ENCODE assay signal across 13 cellular contexts in the genomic region with DNA sequence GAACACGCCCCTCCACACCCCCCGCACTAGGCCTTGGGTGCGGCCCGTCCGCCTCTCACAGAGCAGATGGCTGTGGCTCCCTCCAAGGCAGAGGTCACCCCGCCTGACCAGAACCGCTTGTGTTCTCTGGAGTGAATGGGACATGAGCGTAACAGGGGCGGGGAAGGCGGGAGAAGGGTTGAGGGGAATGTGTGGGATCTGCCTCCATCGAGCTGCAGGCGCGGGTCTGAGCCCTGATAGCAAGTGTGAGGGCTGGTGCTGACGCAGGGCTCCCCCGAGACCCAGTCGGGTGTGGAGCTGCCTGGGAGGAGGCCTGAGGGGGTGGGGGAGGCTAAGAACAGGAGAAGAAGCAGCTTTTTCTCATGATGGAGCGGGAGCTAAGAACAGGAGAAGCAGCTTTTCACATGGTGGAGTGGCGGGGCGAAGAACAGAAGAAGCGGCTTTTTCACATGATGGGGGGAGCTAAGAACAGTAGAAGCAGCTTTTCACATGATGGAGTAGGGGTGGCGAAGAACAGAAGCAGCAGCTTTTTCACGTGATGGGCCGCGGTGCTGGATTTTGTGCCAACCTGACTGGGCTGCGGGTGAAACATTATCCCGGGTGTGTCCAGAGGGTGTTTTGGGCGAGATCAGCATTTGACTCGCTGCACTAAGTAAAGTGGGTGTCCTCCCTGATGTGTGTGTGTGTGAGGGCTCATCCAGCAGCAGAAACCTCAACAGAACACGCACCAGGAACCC.
A peak's percentile ranks its signal among the peaks of the same experiment; 100 is the strongest.
DNase-seq lines count a peak whose midpoint lies in the region; ATAC-seq and TF ChIP-seq lines count a peak whose summit lies in the region.
"Had no signal": no experiment of that assay in that cellular context is flagged by ENCODE, and none has a peak within 500 bp of the region (broad histone marks: within the 10 kb centered on the region; RNA-seq: fewer than 3 reads in every experiment).

No MANE protein-coding gene starts in this region.

- H3K36me3 ChIP-seq in BLaER1 treated with 17β-estradiol and CSF1 and Interleukin-3, amounts not matched to agents 10 nM and 100 nM, result 0 out of 22 replicates have a peak, but pooled peaks cover 0 to 3% (median 0%) of the 10 kb centered on the region in 11 experiments
- H3K36me3 ChIP-seq in liver (ENCODE audit: control insufficient read depth in 4 of 4, insufficient read depth in 3 of 4, low read depth in 1 of 4, low read length in 3 of 4), result no peaks in the 10 kb centered on the region

- peak overlapping the region in 10 of 11 experiments; percentile 12 to 83 (median 79); a peak in 17 of 22 replicates for H3K4me2 ChIP-seq in BLaER1 treated with 17β-estradiol and CSF1 and Interleukin-3, amounts not matched to agents 10 nM and 100 nM

- no peak overlapping the region for H3K4me3 Mint-ChIP-seq in progenitor cell of endocrine pancreas (ENCODE audit: low read depth)
- H3K4me3 Mint-ChIP-seq: WTC11 had no signal

- no peaks in the 10 kb centered on the region for H3K36me3 Mint-ChIP-seq in progenitor cell of endocrine pancreas (ENCODE audit: insufficient read depth)
- H3K36me3 Mint-ChIP-seq: WTC11 had no signal

- in situ Hi-C loops in GM13977 (cut with MboI; ENCODE audit: low pct_unique_long_range_greater_than_20kb, low sequenced_read_pairs, unreplicated experiment), result no loop called here

- 73% methylated on average over 29 of the region's 29 CpGs for WGBS in liver

- H3K9me3 Mint-ChIP-seq in progenitor cell of endocrine pancreas (ENCODE audit: low read depth), result no peaks in the 10 kb centered on the region

- no peak overlapping the region for H3K4me3 ChIP-seq in BLaER1 treated with 17β-estradiol and CSF1 and Interleukin-3, amounts not matched to agents 10 nM and 100 nM
- H3K4me3 ChIP-seq in fibroblast of pulmonary artery (replicated peaks; ENCODE audit: low read depth, low read length), result no peak overlapping the region
- no peak overlapping the region for H3K4me3 ChIP-seq in liver (ENCODE audit: low read depth in 1 of 3, low read length in 3 of 3)

- peaks cover 22 to 50% (median 43%) of the 10 kb centered on the region in 10 experiments for H3K4me1 ChIP-seq in BLaER1 treated with 17β-estradiol and CSF1 and Interleukin-3, amounts not matched to agents 10 nM and 100 nM
- peaks cover 16 to 62% (median 42%) of the 10 kb centered on the region in 4 donors for H3K4me1 ChIP-seq in liver (ENCODE audit: control insufficient read depth in 4 of 4, insufficient read depth in 4 of 4, low read length in 3 of 4)

- peaks cover 0 to 12% (median 0%) of the 10 kb centered on the region in 11 experiments; a peak in 3 of 22 replicates for H3K27me3 ChIP-seq in BLaER1 treated with 17β-estradiol and CSF1 and Interleukin-3, amounts not matched to agents 10 nM and 100 nM
- no peaks in the 10 kb centered on the region for H3K27me3 ChIP-seq in liver (ENCODE audit: control insufficient read depth in 4 of 4, insufficient read depth in 4 of 4, low read length in 3 of 4)

- H3K9ac ChIP-seq in BLaER1 treated with 17β-estradiol and CSF1 and Interleukin-3, amounts not matched to agents 10 nM and 100 nM, result peak overlapping the region in 1 of 11 experiments; percentile 45; a peak in 2 of 22 replicates
- H3K9ac ChIP-seq in liver (ENCODE audit: low read depth in 1 of 2, low read length in 2 of 2), result no peak overlapping the region

- peak in 1 of 2 donors; percentile 17 for TF ChIP-seq RAD21 in liver (IDR thresholded peaks at IDR 0.05)

- no peak overlapping the region for H3K27ac ChIP-seq in BLaER1 treated with 17β-estradiol and CSF1 and Interleukin-3, amounts not matched to agents 10 nM and 100 nM
- H3K27ac ChIP-seq in liver (ENCODE audit: low read depth in 1 of 2, low read length in 2 of 2), result peak overlapping the region in 1 of 2 donors; percentile 83

- H3K27me3 Mint-ChIP-seq in progenitor cell of endocrine pancreas, result no peaks in the 10 kb centered on the region

- no peak for ATAC-seq in HG02642 (IDR thresholded peaks at IDR 0.05; ENCODE audit: poor library complexity, unreplicated experiment)
- ATAC-seq: WTC11 had no signal

- no peak for TF ChIP-seq CTCF in fibroblast of pulmonary artery (IDR thresholded peaks at IDR 0.05; ENCODE audit: low read length, missing control alignments)
- no peak for TF ChIP-seq CTCF in liver (IDR thresholded peaks at IDR 0.05; ENCODE audit: low read depth, low read length, missing input control)
- TF ChIP-seq CTCF in progenitor cell of endocrine pancreas (IDR thresholded peaks at IDR 0.05; ENCODE audit: unreplicated experiment), result no peak
- no peak for TF ChIP-seq CTCF in GM13977 (IDR thresholded peaks at IDR 0.05; ENCODE audit: extremely low read depth, insufficient read depth, missing control alignments)

- peaks cover 46% of the 10 kb centered on the region for H3K4me1 Mint-ChIP-seq in progenitor cell of endocrine pancreas (ENCODE audit: low read depth)

- H3K27ac Mint-ChIP-seq in progenitor cell of endocrine pancreas, result peak overlapping the region; percentile 73
- H3K27ac Mint-ChIP-seq: WTC11 had no signal

- DNase-seq in fibroblast of pulmonary artery (ENCODE audit: low read depth) (peak; percentile 23), progenitor cell of endocrine pancreas (ENCODE audit: low spot score, unreplicated experiment) (no peak), GM13977 (ENCODE audit: low spot score) (no peak), NCI-H1105 treated with DMSO at 0.1 percent for 48 hours (lab: John Stamatoyannopoulos, UW) (no peak), NCI-H146 treated with DMSO at 0.1 percent for 48 hours (lab: John Stamatoyannopoulos, UW; ENCODE audit: unreplicated experiment) (no peak)
- DNase-seq: amniotic stem cell, GOT3, NCI-H187, NCI-H774 had no signal

- H3K9me3 ChIP-seq in BLaER1 treated with 17β-estradiol and CSF1 and Interleukin-3, amounts not matched to agents 10 nM and 100 nM (replicated peaks in 1 of 11), result peaks cover 7 to 22% (median 13%) of the 10 kb centered on the region in 11 experiments; a peak in 19 of 22 replicates
- H3K9me3 ChIP-seq in liver (ENCODE audit: control insufficient read depth in 4 of 4, low read length in 3 of 4), result no peaks in the 10 kb centered on the region

- H4K20me1 ChIP-seq in BLaER1 treated with 17β-estradiol and CSF1 and Interleukin-3, amounts not matched to agents 10 nM and 100 nM, result no peaks in the 10 kb centered on the region

TF ChIP-seq in liver, 16 proteins besides CTCF, POLR2A, EP300 and RAD21:
- peak in 1 of 2 donors; percentile 49 for TF ChIP-seq RXRA (IDR thresholded peaks at IDR 0.05)
- TF ChIP-seq FOXA2 (IDR thresholded peaks at IDR 0.05), result no peak
- no peak for TF ChIP-seq EGR1 (IDR thresholded peaks at IDR 0.05; ENCODE audit: low read depth in 2 of 2)
- peak in 1 of 2 donors; percentile 22 for TF ChIP-seq HNF4A (conservative IDR thresholded peaks at IDR 0.05)
- no peak for TF ChIP-seq SP1 (IDR thresholded peaks at IDR 0.05)
- TF ChIP-seq, protein P1, sequence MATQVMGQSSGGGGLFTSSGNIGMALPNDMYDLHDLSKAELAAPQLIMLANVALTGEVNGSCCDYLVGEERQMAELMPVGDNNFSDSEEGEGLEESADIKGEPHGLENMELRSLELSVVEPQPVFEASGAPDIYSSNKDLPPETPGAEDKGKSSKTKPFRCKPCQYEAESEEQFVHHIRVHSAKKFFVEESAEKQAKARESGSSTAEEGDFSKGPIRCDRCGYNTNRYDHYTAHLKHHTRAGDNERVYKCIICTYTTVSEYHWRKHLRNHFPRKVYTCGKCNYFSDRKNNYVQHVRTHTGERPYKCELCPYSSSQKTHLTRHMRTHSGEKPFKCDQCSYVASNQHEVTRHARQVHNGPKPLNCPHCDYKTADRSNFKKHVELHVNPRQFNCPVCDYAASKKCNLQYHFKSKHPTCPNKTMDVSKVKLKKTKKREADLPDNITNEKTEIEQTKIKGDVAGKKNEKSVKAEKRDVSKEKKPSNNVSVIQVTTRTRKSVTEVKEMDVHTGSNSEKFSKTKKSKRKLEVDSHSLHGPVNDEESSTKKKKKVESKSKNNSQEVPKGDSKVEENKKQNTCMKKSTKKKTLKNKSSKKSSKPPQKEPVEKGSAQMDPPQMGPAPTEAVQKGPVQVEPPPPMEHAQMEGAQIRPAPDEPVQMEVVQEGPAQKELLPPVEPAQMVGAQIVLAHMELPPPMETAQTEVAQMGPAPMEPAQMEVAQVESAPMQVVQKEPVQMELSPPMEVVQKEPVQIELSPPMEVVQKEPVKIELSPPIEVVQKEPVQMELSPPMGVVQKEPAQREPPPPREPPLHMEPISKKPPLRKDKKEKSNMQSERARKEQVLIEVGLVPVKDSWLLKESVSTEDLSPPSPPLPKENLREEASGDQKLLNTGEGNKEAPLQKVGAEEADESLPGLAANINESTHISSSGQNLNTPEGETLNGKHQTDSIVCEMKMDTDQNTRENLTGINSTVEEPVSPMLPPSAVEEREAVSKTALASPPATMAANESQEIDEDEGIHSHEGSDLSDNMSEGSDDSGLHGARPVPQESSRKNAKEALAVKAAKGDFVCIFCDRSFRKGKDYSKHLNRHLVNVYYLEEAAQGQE (IDR thresholded peaks at IDR 0.05), result peak; percentile 33
- no peak for TF ChIP-seq NR2F2 (IDR thresholded peaks at IDR 0.05)
- TF ChIP-seq, protein P2, sequence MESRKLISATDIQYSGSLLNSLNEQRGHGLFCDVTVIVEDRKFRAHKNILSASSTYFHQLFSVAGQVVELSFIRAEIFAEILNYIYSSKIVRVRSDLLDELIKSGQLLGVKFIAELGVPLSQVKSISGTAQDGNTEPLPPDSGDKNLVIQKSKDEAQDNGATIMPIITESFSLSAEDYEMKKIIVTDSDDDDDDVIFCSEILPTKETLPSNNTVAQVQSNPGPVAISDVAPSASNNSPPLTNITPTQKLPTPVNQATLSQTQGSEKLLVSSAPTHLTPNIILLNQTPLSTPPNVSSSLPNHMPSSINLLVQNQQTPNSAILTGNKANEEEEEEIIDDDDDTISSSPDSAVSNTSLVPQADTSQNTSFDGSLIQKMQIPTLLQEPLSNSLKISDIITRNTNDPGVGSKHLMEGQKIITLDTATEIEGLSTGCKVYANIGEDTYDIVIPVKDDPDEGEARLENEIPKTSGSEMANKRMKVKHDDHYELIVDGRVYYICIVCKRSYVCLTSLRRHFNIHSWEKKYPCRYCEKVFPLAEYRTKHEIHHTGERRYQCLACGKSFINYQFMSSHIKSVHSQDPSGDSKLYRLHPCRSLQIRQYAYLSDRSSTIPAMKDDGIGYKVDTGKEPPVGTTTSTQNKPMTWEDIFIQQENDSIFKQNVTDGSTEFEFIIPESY (IDR thresholded peaks at IDR 0.05), result no peak
- TF ChIP-seq, protein P3, sequence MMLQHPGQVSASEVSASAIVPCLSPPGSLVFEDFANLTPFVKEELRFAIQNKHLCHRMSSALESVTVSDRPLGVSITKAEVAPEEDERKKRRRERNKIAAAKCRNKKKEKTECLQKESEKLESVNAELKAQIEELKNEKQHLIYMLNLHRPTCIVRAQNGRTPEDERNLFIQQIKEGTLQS (IDR thresholded peaks at IDR 0.05), result no peak
- no peak for TF ChIP-seq HNF4G (IDR thresholded peaks at IDR 0.05)
- TF ChIP-seq TAF1 (conservative IDR thresholded peaks at IDR 0.05), result no peak
- no peak for TF ChIP-seq FOXA1 (IDR thresholded peaks at IDR 0.05)
